9 cellular contexts compared by ENCODE assay signal in genomic region chr10:129971381-129972144, GRCh38. TPM values are rescaled to one million over a fixed set of nuclear protein-coding genes. Genes with fewer than 3 reads are reported as not detected.
DNase-seq lines count a peak whose midpoint lies in the region; ATAC-seq and TF ChIP-seq lines count a peak whose summit lies in the region.
"Had no signal": no experiment of that assay in that cellular context is flagged by ENCODE, and none has a peak within 500 bp of the region (broad histone marks: within the 10 kb centered on the region; RNA-seq: fewer than 3 reads in every experiment).

No MANE protein-coding gene starts in this region.

- H3K4me3 Mint-ChIP-seq in Calu3 (ENCODE audit: low read depth, unreplicated experiment), result no peak overlapping the region
- H3K4me3 Mint-ChIP-seq in endodermal cell, result peak overlapping the region; percentile 46

- CTCF ChIA-PET in Calu3 (lab: Charles Lee), result no interaction called here

- TF ChIP-seq POLR2A in transverse colon (IDR thresholded peaks at IDR 0.05), result no peak

- H3K36me3 Mint-ChIP-seq in Calu3 (ENCODE audit: insufficient read depth, unreplicated experiment), result no peaks in the 10 kb centered on the region
- no peaks in the 10 kb centered on the region for H3K36me3 Mint-ChIP-seq in endodermal cell (ENCODE audit: low read depth)

- TF ChIP-seq EP300 in transverse colon (IDR thresholded peaks at IDR 0.05; ENCODE audit: low read depth), result no peak

- no peak overlapping the region for H3K27ac ChIP-seq in endodermal cell (ENCODE audit: low read depth, low read length)
- H3K27ac ChIP-seq in transverse colon, result no peak overlapping the region

- H3K27me3 Mint-ChIP-seq in Calu3 (ENCODE audit: unreplicated experiment), result no peaks in the 10 kb centered on the region
- peaks cover 83% of the 10 kb centered on the region for H3K27me3 Mint-ChIP-seq in endodermal cell (ENCODE audit: insufficient read depth)

- no TSS peak for BruUV-seq in Calu3 (replicated peaks; lab: Mats Ljungman, UMichigan)

- DNase-seq in Calu3, result peak; percentile 10
- peak; percentile 71 to 82 for DNase-seq in HAP-1 (ENCODE audit: low spot score in 2 of 2)
- peak; percentile 85 for DNase-seq in endodermal cell
- peak; percentile 79 for DNase-seq in myocyte (ENCODE audit: low read depth)
- DNase-seq in transverse colon, result peak; percentile 41
- no peak for DNase-seq in ureter (ENCODE audit: low spot score)

- peaks cover 6% of the 10 kb centered on the region for H3K9me3 Mint-ChIP-seq in Calu3 (ENCODE audit: low read depth, unreplicated experiment)
- no peaks in the 10 kb centered on the region for H3K9me3 Mint-ChIP-seq in endodermal cell

- peak overlapping the region; percentile 35 for H3K4me3 ChIP-seq in HAP-1
- H3K4me3 ChIP-seq in endodermal cell (ENCODE audit: low read length), result peak overlapping the region; percentile 56
- H3K4me3 ChIP-seq in transverse colon, result peak overlapping the region in 3 of 4 donors; percentile 14 to 34 (median 17)

- H3K27ac Mint-ChIP-seq in Calu3 (ENCODE audit: unreplicated experiment) (no peak overlapping the region), endodermal cell (no peak overlapping the region)

- 1 to 5% methylated on average over 8 to 84 of the region's 84 CpGs for WGBS in endodermal cell (ENCODE audit: insufficient coverage in 1 of 2, insufficient read length in 1 of 2), 2 experiments
- 1% methylated on average over 8 to 70 of the region's 84 CpGs for WGBS in transverse colon (ENCODE audit: low coverage in 1 of 2), 2 donors

- H3K36me3 ChIP-seq in HAP-1 (replicated peaks) (no peaks in the 10 kb centered on the region), endodermal cell (ENCODE audit: control insufficient read depth, insufficient read depth, low read length) (no peaks in the 10 kb centered on the region), transverse colon (no peaks in the 10 kb centered on the region)

- TF ChIP-seq CTCF in Calu3 (IDR thresholded peaks at IDR 0.05; ENCODE audit: unreplicated experiment) (no peak), endodermal cell (conservative IDR thresholded peaks at IDR 0.05) (peak; percentile 69), transverse colon (IDR thresholded peaks at IDR 0.05) (peak in 2 of 5 experiments; percentile 42 to 44)

- H3K9me3 ChIP-seq in HAP-1, result peaks cover 8% of the 10 kb centered on the region
- H3K9me3 ChIP-seq in endodermal cell (ENCODE audit: control insufficient read depth, low read length), result no peaks in the 10 kb centered on the region
- no peaks in the 10 kb centered on the region for H3K9me3 ChIP-seq in transverse colon

- H3K9ac ChIP-seq in endodermal cell (ENCODE audit: extremely low read depth, low read length, poor library complexity, severe bottlenecking), result no peak overlapping the region

- intact Hi-C loops in Calu3 (cut with micrococcal nuclease; ENCODE audit: unreplicated experiment), result loop anchor here (10.0 kb wide), 1 partner anchor 937 kb away; no protein-coding TSS in a partner anchor
- intact Hi-C loops in transverse colon (cut with DNase I; ENCODE audit: low total_unique reads), result loop anchor here (5.0 kb wide), 1 partner anchor 1759 kb away; no protein-coding TSS in a partner anchor

- peaks cover 11% of the 10 kb centered on the region for H3K4me1 ChIP-seq in HAP-1
- peaks cover 4% of the 10 kb centered on the region for H3K4me1 ChIP-seq in endodermal cell (ENCODE audit: control insufficient read depth, insufficient read depth, low read length)
- peaks cover 4 to 37% (median 17%) of the 10 kb centered on the region in 4 donors for H3K4me1 ChIP-seq in transverse colon

- in situ Hi-C loops in HAP-1 (cut with MboI; ENCODE audit: low sequenced_read_pairs), result loop anchor here (10.0 to 25.0 kb wide), 4 partner anchors 509 to 1834 kb away; partner anchors contain the start of genes MGMT and MKI67
- in situ Hi-C loops in transverse colon (cut with MboI; ENCODE audit: low pct_ligation_motif_present in 1 of 4, low pct_unique_long_range_greater_than_20kb in 1 of 4, low sequenced_read_pairs in 3 of 4), result loop anchor here in 2 of 4 donors (10.0 kb wide), 1 partner anchor 937 kb away; no protein-coding TSS in a partner anchor

- peaks cover 16% of the 10 kb centered on the region for H3K27me3 ChIP-seq in HAP-1 (ENCODE audit: low read depth)
- peaks cover 86% of the 10 kb centered on the region for H3K27me3 ChIP-seq in endodermal cell (ENCODE audit: control insufficient read depth, insufficient read depth, low read length, poor library complexity, severe bottlenecking)
- peaks cover 98% of the 10 kb centered on the region for H3K27me3 ChIP-seq in transverse colon

- H3K4me1 Mint-ChIP-seq in Calu3 (ENCODE audit: low read depth, unreplicated experiment) (no peaks in the 10 kb centered on the region), endodermal cell (peaks cover 20% of the 10 kb centered on the region)

- ATAC-seq in SK-N-SH treated with all-trans-retinoic acid at 6 μM for 48 hours (peak; percentile 89), HG02884 (IDR thresholded peaks at IDR 0.05; ENCODE audit: unreplicated experiment) (no peak)

TF ChIP-seq in SK-N-SH treated with all-trans-retinoic acid at 6 μM for 48 hours, 23 proteins besides CTCF, POLR2A, EP300 and RAD21:
- TF ChIP-seq, protein P1, sequence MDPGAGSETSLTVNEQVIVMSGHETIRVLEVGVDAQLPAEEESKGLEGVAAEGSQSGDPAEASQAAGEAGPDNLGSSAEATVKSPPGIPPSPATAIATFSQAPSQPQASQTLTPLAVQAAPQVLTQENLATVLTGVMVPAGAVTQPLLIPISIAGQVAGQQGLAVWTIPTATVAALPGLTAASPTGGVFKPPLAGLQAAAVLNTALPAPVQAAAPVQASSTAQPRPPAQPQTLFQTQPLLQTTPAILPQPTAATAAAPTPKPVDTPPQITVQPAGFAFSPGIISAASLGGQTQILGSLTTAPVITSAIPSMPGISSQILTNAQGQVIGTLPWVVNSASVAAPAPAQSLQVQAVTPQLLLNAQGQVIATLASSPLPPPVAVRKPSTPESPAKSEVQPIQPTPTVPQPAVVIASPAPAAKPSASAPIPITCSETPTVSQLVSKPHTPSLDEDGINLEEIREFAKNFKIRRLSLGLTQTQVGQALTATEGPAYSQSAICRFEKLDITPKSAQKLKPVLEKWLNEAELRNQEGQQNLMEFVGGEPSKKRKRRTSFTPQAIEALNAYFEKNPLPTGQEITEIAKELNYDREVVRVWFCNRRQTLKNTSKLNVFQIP (CRISPR knock-in tag; IDR thresholded peaks at IDR 0.05; ENCODE audit: borderline replicate concordance, low read depth), result no peak
- no peak for TF ChIP-seq GLIS3 (CRISPR knock-in tag; IDR thresholded peaks at IDR 0.05)
- TF ChIP-seq CSDC2 (CRISPR knock-in tag; IDR thresholded peaks at IDR 0.05), result no peak
- TF ChIP-seq OSR1 (CRISPR knock-in tag; IDR thresholded peaks at IDR 0.05), result no peak
- TF ChIP-seq SNAI2 (CRISPR knock-in tag; IDR thresholded peaks at IDR 0.05), result no peak
- no peak for TF ChIP-seq TCF4 (CRISPR knock-in tag; IDR thresholded peaks at IDR 0.05; ENCODE audit: borderline replicate concordance)
- TF ChIP-seq, protein P2, sequence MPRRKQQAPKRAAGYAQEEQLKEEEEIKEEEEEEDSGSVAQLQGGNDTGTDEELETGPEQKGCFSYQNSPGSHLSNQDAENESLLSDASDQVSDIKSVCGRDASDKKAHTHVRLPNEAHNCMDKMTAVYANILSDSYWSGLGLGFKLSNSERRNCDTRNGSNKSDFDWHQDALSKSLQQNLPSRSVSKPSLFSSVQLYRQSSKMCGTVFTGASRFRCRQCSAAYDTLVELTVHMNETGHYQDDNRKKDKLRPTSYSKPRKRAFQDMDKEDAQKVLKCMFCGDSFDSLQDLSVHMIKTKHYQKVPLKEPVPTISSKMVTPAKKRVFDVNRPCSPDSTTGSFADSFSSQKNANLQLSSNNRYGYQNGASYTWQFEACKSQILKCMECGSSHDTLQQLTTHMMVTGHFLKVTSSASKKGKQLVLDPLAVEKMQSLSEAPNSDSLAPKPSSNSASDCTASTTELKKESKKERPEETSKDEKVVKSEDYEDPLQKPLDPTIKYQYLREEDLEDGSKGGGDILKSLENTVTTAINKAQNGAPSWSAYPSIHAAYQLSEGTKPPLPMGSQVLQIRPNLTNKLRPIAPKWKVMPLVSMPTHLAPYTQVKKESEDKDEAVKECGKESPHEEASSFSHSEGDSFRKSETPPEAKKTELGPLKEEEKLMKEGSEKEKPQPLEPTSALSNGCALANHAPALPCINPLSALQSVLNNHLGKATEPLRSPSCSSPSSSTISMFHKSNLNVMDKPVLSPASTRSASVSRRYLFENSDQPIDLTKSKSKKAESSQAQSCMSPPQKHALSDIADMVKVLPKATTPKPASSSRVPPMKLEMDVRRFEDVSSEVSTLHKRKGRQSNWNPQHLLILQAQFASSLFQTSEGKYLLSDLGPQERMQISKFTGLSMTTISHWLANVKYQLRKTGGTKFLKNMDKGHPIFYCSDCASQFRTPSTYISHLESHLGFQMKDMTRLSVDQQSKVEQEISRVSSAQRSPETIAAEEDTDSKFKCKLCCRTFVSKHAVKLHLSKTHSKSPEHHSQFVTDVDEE (CRISPR knock-in tag; IDR thresholded peaks at IDR 0.05), result no peak
- TF ChIP-seq ARNTL (CRISPR knock-in tag; IDR thresholded peaks at IDR 0.05; ENCODE audit: borderline replicate concordance, low read depth), result no peak
- no peak for TF ChIP-seq ESRRG (CRISPR knock-in tag; IDR thresholded peaks at IDR 0.05)
- TF ChIP-seq ZC3H10 (CRISPR knock-in tag; IDR thresholded peaks at IDR 0.05), result no peak
- TF ChIP-seq ZFP30 (CRISPR knock-in tag; IDR thresholded peaks at IDR 0.05), result no peak
- no peak for TF ChIP-seq ISL1 (CRISPR knock-in tag; IDR thresholded peaks at IDR 0.05)

RNA-seq across cellular contexts. Expression of gene EBF3, which starts 7.5 kb away (rescaled TPM):
- total RNA-seq in Calu3 (2022) (not detected in 2 replicates), endodermal cell (1 to 10 TPM in 1 of 2 donors, under 1 TPM in 1; 0.44 to 2.0 TPM), myocyte (21.9 and 32.2 TPM in 2 replicates), transverse colon (1 to 10 TPM in 2 of 4 donors, under 1 TPM in 2; 0.37 to 6.6 (median 1.0) TPM), ureter (5.5 TPM)
- 20.8 TPM for polyA plus RNA-seq in endodermal cell (2013, experiment 1 of 2)
- polyA plus RNA-seq in endodermal cell (2013, experiment 2 of 2), result 16.1 TPM
- polyA plus RNA-seq in myocyte (2012), result 10.7 TPM
- total RNA-seq: T-helper 1 cell treated with Interleukin-12 subunit alpha and Interleukin-12 subunit beta and Interleukin-4 antibody, amounts not matched to agents 30 ng/mL and 1 ng/mL, for 36 hours had no signal
